Comparison of ENCODE assay signal across 8 cellular contexts in genomic region chr6:31652925-31653724, GRCh38. TPM values are rescaled to one million over a fixed set of nuclear protein-coding genes. Genes with fewer than 3 reads are reported as not detected.
DNase-seq lines count a peak whose midpoint lies in the region; ATAC-seq and TF ChIP-seq lines count a peak whose summit lies in the region.

No MANE protein-coding gene starts in this region.

- TF ChIP-seq CTCF in brain (conservative IDR thresholded peaks at IDR 0.05) (peak in 1 of 2 experiments; percentile 14), spleen (IDR thresholded peaks at IDR 0.05 in 8 of 11, conservative IDR thresholded peaks at IDR 0.05 in 3 of 11) (no peak)

- ATAC-seq in GM19455 (IDR thresholded peaks at IDR 0.05; ENCODE audit: unreplicated experiment) = peak; percentile 61
- ATAC-seq in HG03521 (IDR thresholded peaks at IDR 0.05; ENCODE audit: unreplicated experiment) = peak; percentile 51

- DNase-seq in ELR (ENCODE audit: low read depth) (peak; percentile 96), SIG-M5 treated with dmso at 0.1 percent for 504 hours (lab: John Stamatoyannopoulos, UW; ENCODE audit: unreplicated experiment) (peak; percentile 94), immature natural killer cell (peak; percentile 93 to 96 (median 95)), spleen (peak; percentile 94), superior temporal gyrus (ENCODE audit: extremely low spot score) (no peak)

- peak in 1 of 3 donors; percentile 59 for TF ChIP-seq POLR2A in spleen (IDR thresholded peaks at IDR 0.05)

- peak overlapping the region; percentile 28 to 87 (median 72) for H3K4me3 ChIP-seq in spleen

- H3K27me3 Mint-ChIP-seq in brain (peaks cover 12% of the 10 kb centered on the region), immature natural killer cell (ENCODE audit: low read depth in 3 of 3) (peaks cover 16 to 24% (median 16%) of the 10 kb centered on the region in 3 donors)

- peaks cover 0 to 68% (median 37%) of the 10 kb centered on the region in 6 donors for H3K36me3 ChIP-seq in spleen

- 9 to 10% (median 9%) methylated on average over 33 to 37 of the region's 37 CpGs for WGBS in spleen, 5 donors

- no peaks in the 10 kb centered on the region for H3K9me3 Mint-ChIP-seq in brain
- no peaks in the 10 kb centered on the region for H3K9me3 Mint-ChIP-seq in immature natural killer cell

- no peaks in the 10 kb centered on the region for H3K9me3 ChIP-seq in spleen

- peak overlapping the region; percentile 95 to 100 (median 98) for H3K27ac ChIP-seq in spleen

- peak overlapping the region; percentile 100 for H3K27ac Mint-ChIP-seq in brain
- peak overlapping the region; percentile 98 to 100 (median 100) for H3K27ac Mint-ChIP-seq in immature natural killer cell

- intact Hi-C loops in spleen (cut with DNase I; ENCODE audit: low total_unique reads) = no loop called here

- H3K27me3 ChIP-seq in spleen (replicated peaks in 1 of 7) = no peaks in the 10 kb centered on the region

- H3K36me3 Mint-ChIP-seq in brain = peaks cover 50% of the 10 kb centered on the region
- H3K36me3 Mint-ChIP-seq in immature natural killer cell = peaks cover 4 to 19% (median 11%) of the 10 kb centered on the region in 3 donors

- H3K4me3 Mint-ChIP-seq in brain (peak overlapping the region; percentile 90 to 99 (median 98)), immature natural killer cell (peak overlapping the region; percentile 95 to 99 (median 95))

- H3K4me1 ChIP-seq in spleen = peaks cover 22 to 86% (median 61%) of the 10 kb centered on the region in 6 donors

- peaks cover 63% of the 10 kb centered on the region for H3K4me1 Mint-ChIP-seq in brain
- H3K4me1 Mint-ChIP-seq in immature natural killer cell = peaks cover 58 to 77% of the 10 kb centered on the region in 2 donors

RNA-seq across cellular contexts. Expression of gene BAG6, which starts 0.7 kb away (rescaled TPM):
- polyA plus RNA-seq in brain (ENCODE audit: insufficient read depth, low read depth, low replicate concordance) (614 TPM), immature natural killer cell (10 to 100 TPM in 2 of 3 donors, 1 to 10 TPM in 1; 8.5 to 22.7 (median 16.2) TPM), spleen (100 to 1,000 TPM; 195 to 311 (median 310) TPM)
- total RNA-seq in spleen = 100 to 1,000 TPM; 211 to 328 (median 260) TPM

RNA-seq across cellular contexts. Expression of gene APOM, which starts 2.6 kb away (rescaled TPM):
- 12.0 TPM for polyA plus RNA-seq in brain (ENCODE audit: insufficient read depth, low read depth, low replicate concordance)
- polyA plus RNA-seq in immature natural killer cell = 1 to 10 TPM; 1.8 to 5.7 (median 3.9) TPM
- 1 to 10 TPM in 6 of 7 donors, under 1 TPM in 1; 0.66 to 3.9 (median 2.5) TPM for total RNA-seq in spleen
- polyA plus RNA-seq in spleen = 1 to 10 TPM; 4.7 to 9.7 (median 7.5) TPM

RNA-seq across cellular contexts. Expression of gene C6orf47, which starts 7.5 kb away (rescaled TPM):
- 29.4 TPM for polyA plus RNA-seq in brain (ENCODE audit: insufficient read depth, low read depth, low replicate concordance)
- 10 to 100 TPM; 23.6 to 41.6 (median 26.3) TPM for polyA plus RNA-seq in immature natural killer cell
- total RNA-seq in spleen = 10 to 100 TPM; 24.1 to 37.4 (median 28.6) TPM
- polyA plus RNA-seq in spleen = 10 to 100 TPM; 12.2 to 22.6 (median 13.4) TPM

RNA-seq across cellular contexts. Expression of gene GPANK1, which starts 11.7 kb away (rescaled TPM):
- polyA plus RNA-seq in brain (ENCODE audit: insufficient read depth, low read depth, low replicate concordance) (82.4 TPM), immature natural killer cell (10 to 100 TPM; 17.2 to 29.3 (median 22.9) TPM), spleen (10 to 100 TPM; 12.4 to 19.2 (median 14.8) TPM)
- total RNA-seq in spleen = 10 to 100 TPM; 12.7 to 21.3 (median 17.4) TPM

RNA-seq across cellular contexts. Expression of gene CSNK2B, which starts 12.8 kb away (rescaled TPM):
- 504 TPM for polyA plus RNA-seq in brain (ENCODE audit: insufficient read depth, low read depth, low replicate concordance)
- 100 to 1,000 TPM; 253 to 291 (median 289) TPM for polyA plus RNA-seq in immature natural killer cell
- 100 to 1,000 TPM; 122 to 294 (median 150) TPM for total RNA-seq in spleen
- polyA plus RNA-seq in spleen = 100 to 1,000 TPM; 132 to 163 (median 139) TPM

Comparison
In these comparisons a context has a peak if more than half of its experiments do, and no peak if none do; other contexts are left out.
1. RNA of gene BAG6, which starts 0.7 kb away (polyA plus RNA-seq): 614 TPM in brain (single experiment) and 195 to 311 TPM in spleen; 8.5 to 22.7 TPM in immature natural killer cell; every median in the first group is over 4 times any median in the second.